8 cellular contexts compared by ENCODE assay signal in genomic region chr12:6277982-6278438, GRCh38. TPM values are rescaled to one million over a fixed set of nuclear protein-coding genes. Genes with fewer than 3 reads are reported as not detected.
A peak's percentile ranks its signal among the peaks of the same experiment; 100 is the strongest.
DNase-seq lines count a peak whose midpoint lies in the region; ATAC-seq and TF ChIP-seq lines count a peak whose summit lies in the region.

No MANE protein-coding gene starts in this region.

- H3K27ac ChIP-seq in MM.1S (ENCODE audit: low read length): peak overlapping the region; percentile 84
- peak overlapping the region; percentile 74 for H3K27ac ChIP-seq in brain microvascular endothelial cell
- peak overlapping the region; percentile 86 to 96 (median 92) for H3K27ac ChIP-seq in stomach

- no peaks in the 10 kb centered on the region for H3K79me2 ChIP-seq in MM.1S (ENCODE audit: low read length)

- H3K9ac ChIP-seq in MM.1S (ENCODE audit: low read length): peak overlapping the region; percentile 78

- H3K4me1 ChIP-seq in MM.1S (ENCODE audit: low read length): peaks cover 11% of the 10 kb centered on the region
- peaks cover 34 to 57% (median 42%) of the 10 kb centered on the region in 4 donors for H3K4me1 ChIP-seq in stomach

- no peaks in the 10 kb centered on the region for H4K20me1 ChIP-seq in MM.1S (ENCODE audit: insufficient read depth, low read length)

- POLR2A ChIA-PET in AG04449 (lab: Yijun Ruan, JAX): no interaction called here

- in situ Hi-C loops in brain microvascular endothelial cell (cut with HindIII; ENCODE audit: low pct_ligation_motif_present, low sequenced_read_pairs): no loop called here

- no peak for DNase-seq in AG04449 (ENCODE audit: low read depth, low spot score)
- DNase-seq in MM.1S: peak; percentile 59
- DNase-seq in brain microvascular endothelial cell: no peak
- peak; percentile 86 for DNase-seq in mesenteric fat pad (ENCODE audit: low spot score)
- DNase-seq in stomach: peak; percentile 68
- no peak for DNase-seq in NK-92 treated with Interleukin-12 subunit alpha and Interleukin-12 subunit beta, amount 100 ng/mL, for 24 hours (lab: John Stamatoyannopoulos, UW)
- DNase-seq in NCI-H2107 treated with DMSO at 0.1 percent for 48 hours (lab: John Stamatoyannopoulos, UW; ENCODE audit: unreplicated experiment): no peak

- H3K4me3 ChIP-seq in AG04449 (ENCODE audit: low read depth, low read length) (peak overlapping the region; percentile 60), MM.1S (ENCODE audit: low read length) (peak overlapping the region; percentile 58), brain microvascular endothelial cell (ENCODE audit: low read depth, low read length) (peak overlapping the region; percentile 43), stomach (peak overlapping the region; percentile 39 to 63 (median 52))

- H3K36me3 ChIP-seq in MM.1S (replicated peaks; ENCODE audit: insufficient read depth, low read length) (no peaks in the 10 kb centered on the region), brain microvascular endothelial cell (replicated peaks) (no peaks in the 10 kb centered on the region), stomach (no peaks in the 10 kb centered on the region)

- 18 to 39% (median 23%) methylated on average over 10 to 15 of the region's 15 CpGs for WGBS in stomach, 5 donors

- peak overlapping the region; percentile 74; the same call in 1 of the 2 replicates for H3K4me2 ChIP-seq in MM.1S (ENCODE audit: low read depth, low read length)

- H3F3A ChIP-seq in MM.1S (ENCODE audit: insufficient read depth, low read length): peaks cover 15% of the 10 kb centered on the region; the same call in 1 of the 2 replicates

- TF ChIP-seq EP300 in stomach (IDR thresholded peaks at IDR 0.05): no peak

- intact Hi-C loops in stomach (cut with DNase I; ENCODE audit: low total_unique reads): no loop called here

- ATAC-seq in GM21367 (IDR thresholded peaks at IDR 0.05; ENCODE audit: unreplicated experiment): peak; percentile 18

- H3K9me2 ChIP-seq in MM.1S (replicated peaks; ENCODE audit: insufficient read depth, low read length): no peaks in the 10 kb centered on the region

- TF ChIP-seq CTCF in AG04449 (IDR thresholded peaks at IDR 0.05; ENCODE audit: insufficient read depth, low read length, missing control alignments): no peak
- TF ChIP-seq CTCF in MM.1S (IDR thresholded peaks at IDR 0.05; ENCODE audit: low read length): no peak
- TF ChIP-seq CTCF in brain microvascular endothelial cell (IDR thresholded peaks at IDR 0.05; ENCODE audit: low read depth, low read length, missing control alignments): no peak
- no peak for TF ChIP-seq CTCF in stomach (IDR thresholded peaks at IDR 0.05)

- H3K27me3 ChIP-seq in MM.1S (replicated peaks; ENCODE audit: insufficient read depth, low read length): no peaks in the 10 kb centered on the region
- H3K27me3 ChIP-seq in brain microvascular endothelial cell (replicated peaks): no peaks in the 10 kb centered on the region
- no peaks in the 10 kb centered on the region for H3K27me3 ChIP-seq in stomach

- H3K9me3 ChIP-seq in MM.1S (replicated peaks; ENCODE audit: insufficient read depth, low read length) (no peaks in the 10 kb centered on the region), stomach (no peaks in the 10 kb centered on the region)

- CTCF ChIA-PET in AG04449 (lab: Yijun Ruan, JAX): interaction anchor here (0.6 to 8.8 kb wide), 22 partner anchors 9 to 299 kb away, joined by 3 to 246 read pairs (median 10); partner anchors contain the start of gene CD9

- no peak for TF ChIP-seq POLR2A in stomach (IDR thresholded peaks at IDR 0.05)

- peak overlapping the region; percentile 62 for H2AFZ ChIP-seq in MM.1S (ENCODE audit: low read length)

RNA-seq across cellular contexts. Expression of gene PLEKHG6, which starts 32.5 kb away (rescaled TPM):
- total RNA-seq in mesenteric fat pad: 52.2 TPM
- total RNA-seq in stomach: 100 to 1,000 TPM in 1 of 5 donors, 10 to 100 TPM in 3, 1 to 10 TPM in 1; 6.4 to 101 (median 16.2) TPM
- polyA plus RNA-seq in stomach: 10 to 100 TPM in 2 of 3 donors, 1 to 10 TPM in 1; 5.9 to 32.3 (median 27.0) TPM

Comparison
In these comparisons a context has a peak if more than half of its experiments do, and no peak if none do; other contexts are left out.
1. DNase-seq: peak in MM.1S (single experiment), mesenteric fat pad (single experiment) and stomach (single experiment); none in AG04449 (single experiment), brain microvascular endothelial cell (single experiment), NK-92 treated with Interleukin-12 subunit alpha and Interleukin-12 subunit beta, amount 100 ng/mL, for 24 hours (single experiment) and NCI-H2107 treated with DMSO at 0.1 percent for 48 hours (single experiment).
2. Peak in every context shown above with its lines, with median percentiles within 50 percentile points of each other: H3K4me3 ChIP-seq and H3K27ac ChIP-seq.